In the genomic region with DNA sequence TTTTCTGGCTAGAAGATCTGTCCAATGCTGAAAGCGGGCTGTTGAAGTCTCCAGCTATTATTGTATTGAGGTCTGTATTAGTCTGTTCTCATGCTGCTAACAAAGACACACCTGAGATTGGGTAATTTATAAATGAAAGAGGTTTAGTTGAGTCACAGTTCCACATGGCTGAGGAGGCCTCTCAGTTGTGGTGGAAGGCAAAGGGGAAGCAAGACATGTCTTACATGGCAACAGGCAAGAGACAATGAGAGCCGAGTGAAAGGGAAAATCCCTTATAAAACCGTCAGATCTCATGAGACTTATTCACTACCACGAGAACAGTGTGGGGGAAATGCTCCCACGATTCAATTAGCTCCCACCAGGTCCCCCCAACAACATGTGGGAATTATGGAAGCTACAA, we compare ENCODE assay signal across 12 cellular contexts.
"Had no signal": no experiment of that assay in that cellular context is flagged by ENCODE, and none has a peak within 500 bp of the region (broad histone marks: within the 10 kb centered on the region; RNA-seq: fewer than 3 reads in every experiment).

No MANE protein-coding gene starts in this region.

- H3K27me3 Mint-ChIP-seq: activated CD4-positive, alpha-beta memory T cell treated with anti-CD3 and anti-CD28 coated beads, Interleukin-2, amount 10 ng/mL, durations not matched to agents 7 days and 5 days; activated naive CD4-positive, alpha-beta T cell treated with anti-CD3 and anti-CD28 coated beads, Interleukin-2, amount 10 ng/mL, durations not matched to agents 7 days and 5 days; stimulated activated naive CD8-positive, alpha-beta T cell treated with anti-CD3 and anti-CD28 coated beads, Interleukin-15, Interleukin-2, amounts not matched to agents 100 ng/mL and 50 ng/mL, for 24 hours had no signal

- H3K4me3 Mint-ChIP-seq: activated CD4-positive, alpha-beta memory T cell treated with anti-CD3 and anti-CD28 coated beads, Interleukin-2, amount 10 ng/mL, durations not matched to agents 7 days and 5 days; activated naive CD4-positive, alpha-beta T cell treated with anti-CD3 and anti-CD28 coated beads, Interleukin-2, amount 10 ng/mL, durations not matched to agents 7 days and 5 days; neural crest cell; stimulated activated naive CD8-positive, alpha-beta T cell treated with anti-CD3 and anti-CD28 coated beads, Interleukin-15, Interleukin-2, amounts not matched to agents 100 ng/mL and 50 ng/mL, for 24 hours had no signal

- H3K4me1 Mint-ChIP-seq: activated CD4-positive, alpha-beta memory T cell treated with anti-CD3 and anti-CD28 coated beads, Interleukin-2, amount 10 ng/mL, durations not matched to agents 7 days and 5 days; neural crest cell had no signal

- H3K27ac Mint-ChIP-seq: activated CD4-positive, alpha-beta memory T cell treated with anti-CD3 and anti-CD28 coated beads, Interleukin-2, amount 10 ng/mL, durations not matched to agents 7 days and 5 days; activated naive CD4-positive, alpha-beta T cell treated with anti-CD3 and anti-CD28 coated beads, Interleukin-2, amount 10 ng/mL, durations not matched to agents 7 days and 5 days; stimulated activated naive CD8-positive, alpha-beta T cell treated with anti-CD3 and anti-CD28 coated beads, Interleukin-15, Interleukin-2, amounts not matched to agents 100 ng/mL and 50 ng/mL, for 24 hours had no signal

- DNase-seq: activated CD4-positive, alpha-beta memory T cell treated with anti-CD3 and anti-CD28 coated beads, Interleukin-2, amount 10 ng/mL, durations not matched to agents 7 days and 5 days; activated naive CD4-positive, alpha-beta T cell treated with anti-CD3 and anti-CD28 coated beads, Interleukin-2, amount 10 ng/mL, durations not matched to agents 7 days and 5 days; effector memory CD4-positive, alpha-beta T cell; hippocampal formation; left ventricle myocardium superior; mesendoderm; spleen; testis; upper lobe of right lung had no signal

- H3K36me3 Mint-ChIP-seq: activated naive CD4-positive, alpha-beta T cell treated with anti-CD3 and anti-CD28 coated beads, Interleukin-2, amount 10 ng/mL, durations not matched to agents 7 days and 5 days had no signal

- ATAC-seq: left ventricle myocardium superior, sciatic nerve, upper lobe of right lung had no signal
